17 cellular contexts compared by ENCODE assay signal in the genomic region with DNA sequence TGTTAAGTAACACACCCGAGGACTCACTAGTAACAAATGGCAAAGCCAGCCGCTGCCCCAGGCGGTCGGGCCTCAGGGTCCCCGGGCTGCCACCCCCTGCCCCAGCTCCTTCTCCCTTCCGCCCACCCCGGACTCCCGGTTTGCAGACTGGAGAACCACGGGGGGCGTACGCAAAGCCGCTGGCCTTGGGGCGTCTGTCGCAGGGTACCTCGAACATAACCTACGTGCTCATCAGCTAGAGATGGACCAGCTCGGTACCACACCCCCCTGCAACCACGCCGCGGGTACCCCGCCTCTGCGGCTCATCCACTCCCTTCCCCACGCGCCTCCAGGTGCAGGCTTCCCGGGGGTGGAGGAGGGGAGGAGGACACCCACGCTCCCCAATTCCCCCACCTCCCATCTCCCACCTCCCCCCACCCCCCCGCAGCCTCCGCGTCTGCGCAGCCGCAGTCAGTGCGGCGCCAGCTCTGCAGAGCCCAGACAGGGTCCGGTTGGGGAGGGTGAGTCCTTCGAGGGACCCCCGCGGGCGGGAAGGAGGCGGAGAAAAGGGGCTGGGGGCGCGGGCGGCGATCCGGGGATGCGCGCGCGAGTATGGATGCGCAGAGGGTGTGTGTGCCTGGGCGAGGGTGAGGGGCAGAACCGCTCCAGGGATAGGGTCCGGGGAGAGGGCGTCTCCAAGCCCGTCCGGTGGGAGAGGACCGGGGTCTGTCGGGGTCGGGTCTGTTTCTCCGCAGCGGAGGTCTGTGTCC. TPM values are rescaled to one million over a fixed set of nuclear protein-coding genes. Genes with fewer than 3 reads are reported as not detected.
"Had no signal": no experiment of that assay in that cellular context is flagged by ENCODE, and none has a peak within 500 bp of the region (broad histone marks: within the 10 kb centered on the region; RNA-seq: fewer than 3 reads in every experiment).

Gene SMIM17, plus strand, starts transcription at position 449 of the 749 bp plus-strand sequence. CDS start 2,509 bp downstream, outside the sequence.

- DNase-seq: effector memory CD8-positive, alpha-beta T cell; left colon; left ventricle myocardium superior; mesenchymal stem cell; naive B cell; nephron progenitor cell; right cardiac atrium; small intestine; stimulated activated CD4-positive, alpha-beta T cell treated with anti-CD3 and anti-CD28 coated beads, Interleukin-12 subunit alpha, Interleukin-12 subunit beta, amount 100 ng/mL, for 4 hours; stimulated activated naive CD4-positive, alpha-beta T cell; trophoblast cell; uterus had no signal

- H3K4me1 ChIP-seq: esophagus muscularis mucosa, gastroesophageal sphincter, uterus had no signal

- H3K36me3 ChIP-seq: neutrophil, uterus had no signal

- H3K4me3 ChIP-seq: esophagus muscularis mucosa, gastroesophageal sphincter, lung, uterus had no signal

- H3K4me3 Mint-ChIP-seq: effector memory CD8-positive, alpha-beta T cell; nephron progenitor cell had no signal

- H3K9me3 ChIP-seq: uterus had no signal

- H3K4me1 Mint-ChIP-seq: nephron progenitor cell had no signal

- H3K27ac ChIP-seq: epithelial cell of prostate, esophagus muscularis mucosa, gastroesophageal sphincter, neutrophil, uterus had no signal

- H3K27ac Mint-ChIP-seq: effector memory CD8-positive, alpha-beta T cell; naive B cell; nephron progenitor cell had no signal

- ATAC-seq: effector memory CD8-positive, alpha-beta T cell; gastroesophageal sphincter; left colon; left ventricle myocardium superior; right cardiac atrium had no signal

RNA-seq across cellular contexts. Expression of gene SMIM17, which starts in this region (rescaled TPM):
- total RNA-seq: left ventricle myocardium superior had no signal
